16 cellular contexts compared by ENCODE assay signal in genomic region chr7:78673272-78673671, GRCh38.
A peak's percentile ranks its signal among the peaks of the same experiment; 100 is the strongest.
DNase-seq lines count a peak whose midpoint lies in the region; ATAC-seq and TF ChIP-seq lines count a peak whose summit lies in the region.
"Had no signal": no experiment of that assay in that cellular context is flagged by ENCODE, and none has a peak within 500 bp of the region (broad histone marks: within the 10 kb centered on the region; RNA-seq: fewer than 3 reads in every experiment).

No MANE protein-coding gene starts in this region.

- H3K27ac ChIP-seq in psoas muscle = no peak overlapping the region
- no peak overlapping the region for H3K27ac ChIP-seq in hepatocyte
- H3K27ac ChIP-seq: C4-2B had no signal

- no peak overlapping the region for H3K4me2 ChIP-seq in hepatocyte
- H3K4me2 ChIP-seq: GM23338 had no signal

- no peak overlapping the region for H3K4me3 ChIP-seq in LNCaP clone FGC (ENCODE audit: low read depth, low read length)
- H3K4me3 ChIP-seq in psoas muscle = no peak overlapping the region
- H3K4me3 ChIP-seq in hepatocyte = no peak overlapping the region
- H3K4me3 ChIP-seq: GM23338 had no signal

- H3K79me2 ChIP-seq in hepatocyte = no peaks in the 10 kb centered on the region

- no peaks in the 10 kb centered on the region for H4K20me1 ChIP-seq in hepatocyte (ENCODE audit: insufficient read depth, poor library complexity, severe bottlenecking)

- H2AFZ ChIP-seq in hepatocyte = no peak overlapping the region
- H2AFZ ChIP-seq: GM23338 had no signal

- H3K36me3 ChIP-seq in psoas muscle (ENCODE audit: insufficient read depth in 1 of 2, low read depth in 1 of 2) (no peaks in the 10 kb centered on the region), hepatocyte (replicated peaks; ENCODE audit: insufficient read depth, low read depth) (no peaks in the 10 kb centered on the region)

- H3K9me2 ChIP-seq in hepatocyte (replicated peaks; ENCODE audit: insufficient read depth) = no peaks in the 10 kb centered on the region

- H3K4me1 ChIP-seq in psoas muscle (peaks cover 7% of the 10 kb centered on the region), hepatocyte (ENCODE audit: insufficient read depth) (no peaks in the 10 kb centered on the region)

- intact Hi-C loops in psoas muscle (cut with DNase I) = no loop called here

- TF ChIP-seq CTCF in LNCaP clone FGC (IDR thresholded peaks at IDR 0.05; ENCODE audit: control insufficient read depth, extremely low read depth, insufficient read depth) (no peak), psoas muscle (IDR thresholded peaks at IDR 0.05) (no peak), hepatocyte (IDR thresholded peaks at IDR 0.05; ENCODE audit: poor library complexity) (no peak)

- H3K27me3 ChIP-seq in psoas muscle (ENCODE audit: insufficient read depth in 3 of 3, low read length in 2 of 3) (no peaks in the 10 kb centered on the region), hepatocyte (no peaks in the 10 kb centered on the region)

- peak in 3 of 4 donors; percentile 23 to 41 (median 40) for ATAC-seq in psoas muscle
- ATAC-seq in HG02571 (IDR thresholded peaks at IDR 0.05; ENCODE audit: unreplicated experiment) = no peak
- ATAC-seq in HG02610 (IDR thresholded peaks at IDR 0.05; ENCODE audit: unreplicated experiment) = no peak
- ATAC-seq: GM23338, HCT116 had no signal

- no peaks in the 10 kb centered on the region for H3K9me3 ChIP-seq in psoas muscle
- H3K9me3 ChIP-seq in hepatocyte (ENCODE audit: low read depth) = no peaks in the 10 kb centered on the region

- DNase-seq in DMS53 treated with DMSO at 0.1 percent for 48 hours (lab: John Stamatoyannopoulos, UW; ENCODE audit: unreplicated experiment) = peak; percentile 6
- DNase-seq in LNCaP clone FGC (ENCODE audit: low read depth) = peak; percentile 34
- peak; percentile 79 for DNase-seq in RPMI8226
- no peak for DNase-seq in psoas muscle
- no peak for DNase-seq in hepatocyte (ENCODE audit: low spot score)
- DNase-seq: GF-D8, KBM-7, NCI-H1436 treated with DMSO at 0.1 percent for 48 hours, NCI-H446 treated with DMSO at 0.1 percent for 48 hours, NCI-H82, SHP77 treated with DMSO at 0.1 percent for 48 hours had no signal

Comparison
In these comparisons a context has a peak if more than half of its experiments do, and no peak if none do; other contexts are left out.
1. DNase-seq: peak in DMS53 treated with DMSO at 0.1 percent for 48 hours (single experiment), LNCaP clone FGC (single experiment) and RPMI8226 (single experiment); none in psoas muscle (0 of 2) and hepatocyte (single experiment).
2. ATAC-seq: peak in psoas muscle (3 of 4); none in HG02571 (single experiment) and HG02610 (single experiment).